16 cellular contexts compared by ENCODE assay signal in genomic region chr5:116382874-116383266, GRCh38.
"Had no signal": no experiment of that assay in that cellular context is flagged by ENCODE, and none has a peak within 500 bp of the region (broad histone marks: within the 10 kb centered on the region; RNA-seq: fewer than 3 reads in every experiment).

No MANE protein-coding gene starts in this region.

- ATAC-seq: activated CD4-positive, CD25-positive, alpha-beta regulatory T cell treated with anti-CD3 and anti-CD28 coated beads, Interleukin-2, amount 50 U/mL, for 24 hours; activated CD8-positive, alpha-beta T cell treated with anti-CD3 and anti-CD28 coated beads, Interleukin-2, amount 10 ng/mL, durations not matched to agents 7 days and 5 days; foreskin keratinocyte; pancreas; sciatic nerve; stimulated activated memory B cell treated with anti-CD40 and anti-IgM and Interleukin-4, amounts not matched to agents 10 μg/mL and 1 μg/mL and 100 μg/mL, for 72 hours; T-cell; upper lobe of right lung had no signal

- H3K36me3 ChIP-seq: pancreas, upper lobe of right lung had no signal

- H3K4me1 ChIP-seq: pancreas, upper lobe of right lung had no signal

- H3K9me3 ChIP-seq: pancreas, upper lobe of right lung had no signal

- DNase-seq: activated CD4-positive, alpha-beta T cell treated with anti-CD3 and anti-CD28 coated beads, Interleukin-2, amount 10 ng/mL, durations not matched to agents 7 days and 5 days; activated CD8-positive, alpha-beta T cell treated with anti-CD3 and anti-CD28 coated beads, Interleukin-2, amount 10 ng/mL, durations not matched to agents 7 days and 5 days; activated naive CD4-positive, alpha-beta T cell treated with Interleukin-2 at 50 U/mL for 16 hours; activated T-cell treated with anti-CD3 and anti-CD28 coated beads, Interleukin-2, amount 50 U/mL, for 24 hours; effector memory CD4-positive, alpha-beta T cell; foreskin keratinocyte; naive B cell; pancreas; stimulated activated CD4-positive, alpha-beta T cell treated with anti-CD3 and anti-CD28 coated beads, Interleukin-4, amount 100 ng/mL, for 1 hour; T-cell; upper lobe of right lung had no signal

- H3K27ac ChIP-seq: epithelial cell of prostate, foreskin keratinocyte, pancreas had no signal

- H3K4me3 ChIP-seq: pancreas, smooth muscle cell, upper lobe of right lung had no signal

- H3K27me3 ChIP-seq: foreskin keratinocyte, pancreas, upper lobe of right lung had no signal
